1 cellular context compared by ENCODE assay signal in the genomic region with DNA sequence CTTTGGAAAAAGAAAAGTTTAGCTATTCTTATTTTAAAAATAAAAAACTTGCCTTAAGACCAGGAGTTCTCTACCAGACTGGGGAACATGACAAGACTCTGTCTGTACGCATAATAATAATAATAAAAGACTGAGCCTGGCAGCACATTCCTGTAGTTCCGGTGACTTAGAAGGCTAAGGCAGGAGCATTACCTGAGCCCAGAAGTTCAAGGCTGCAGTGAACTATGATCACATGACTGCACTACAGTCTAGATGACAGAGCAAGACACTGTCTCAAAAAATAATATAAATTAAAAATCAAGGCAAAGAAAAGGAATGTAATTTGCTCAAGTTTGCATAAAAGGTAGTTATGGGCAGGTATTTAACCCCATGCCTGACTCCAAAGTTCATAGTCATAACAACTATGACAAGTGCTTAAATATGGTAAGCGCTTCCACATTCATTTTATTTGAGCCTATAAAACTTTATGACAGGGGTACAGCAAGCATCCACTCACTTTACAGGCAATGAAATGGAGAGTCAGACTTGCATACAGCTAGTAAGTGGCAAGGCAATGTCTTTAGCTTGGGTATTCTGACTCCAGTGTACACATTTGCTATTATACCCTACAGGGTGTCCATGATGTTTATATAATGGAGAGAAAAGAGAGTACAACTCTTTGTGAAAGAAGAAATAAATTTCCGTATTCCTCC.
TF ChIP-seq lines count a peak whose summit lies in the region.

No MANE protein-coding gene starts in this region.

TF ChIP-seq in K562, 482 proteins besides CTCF, POLR2A, EP300 and RAD21 (continued from another document):
- TF ChIP-seq, protein P1, sequence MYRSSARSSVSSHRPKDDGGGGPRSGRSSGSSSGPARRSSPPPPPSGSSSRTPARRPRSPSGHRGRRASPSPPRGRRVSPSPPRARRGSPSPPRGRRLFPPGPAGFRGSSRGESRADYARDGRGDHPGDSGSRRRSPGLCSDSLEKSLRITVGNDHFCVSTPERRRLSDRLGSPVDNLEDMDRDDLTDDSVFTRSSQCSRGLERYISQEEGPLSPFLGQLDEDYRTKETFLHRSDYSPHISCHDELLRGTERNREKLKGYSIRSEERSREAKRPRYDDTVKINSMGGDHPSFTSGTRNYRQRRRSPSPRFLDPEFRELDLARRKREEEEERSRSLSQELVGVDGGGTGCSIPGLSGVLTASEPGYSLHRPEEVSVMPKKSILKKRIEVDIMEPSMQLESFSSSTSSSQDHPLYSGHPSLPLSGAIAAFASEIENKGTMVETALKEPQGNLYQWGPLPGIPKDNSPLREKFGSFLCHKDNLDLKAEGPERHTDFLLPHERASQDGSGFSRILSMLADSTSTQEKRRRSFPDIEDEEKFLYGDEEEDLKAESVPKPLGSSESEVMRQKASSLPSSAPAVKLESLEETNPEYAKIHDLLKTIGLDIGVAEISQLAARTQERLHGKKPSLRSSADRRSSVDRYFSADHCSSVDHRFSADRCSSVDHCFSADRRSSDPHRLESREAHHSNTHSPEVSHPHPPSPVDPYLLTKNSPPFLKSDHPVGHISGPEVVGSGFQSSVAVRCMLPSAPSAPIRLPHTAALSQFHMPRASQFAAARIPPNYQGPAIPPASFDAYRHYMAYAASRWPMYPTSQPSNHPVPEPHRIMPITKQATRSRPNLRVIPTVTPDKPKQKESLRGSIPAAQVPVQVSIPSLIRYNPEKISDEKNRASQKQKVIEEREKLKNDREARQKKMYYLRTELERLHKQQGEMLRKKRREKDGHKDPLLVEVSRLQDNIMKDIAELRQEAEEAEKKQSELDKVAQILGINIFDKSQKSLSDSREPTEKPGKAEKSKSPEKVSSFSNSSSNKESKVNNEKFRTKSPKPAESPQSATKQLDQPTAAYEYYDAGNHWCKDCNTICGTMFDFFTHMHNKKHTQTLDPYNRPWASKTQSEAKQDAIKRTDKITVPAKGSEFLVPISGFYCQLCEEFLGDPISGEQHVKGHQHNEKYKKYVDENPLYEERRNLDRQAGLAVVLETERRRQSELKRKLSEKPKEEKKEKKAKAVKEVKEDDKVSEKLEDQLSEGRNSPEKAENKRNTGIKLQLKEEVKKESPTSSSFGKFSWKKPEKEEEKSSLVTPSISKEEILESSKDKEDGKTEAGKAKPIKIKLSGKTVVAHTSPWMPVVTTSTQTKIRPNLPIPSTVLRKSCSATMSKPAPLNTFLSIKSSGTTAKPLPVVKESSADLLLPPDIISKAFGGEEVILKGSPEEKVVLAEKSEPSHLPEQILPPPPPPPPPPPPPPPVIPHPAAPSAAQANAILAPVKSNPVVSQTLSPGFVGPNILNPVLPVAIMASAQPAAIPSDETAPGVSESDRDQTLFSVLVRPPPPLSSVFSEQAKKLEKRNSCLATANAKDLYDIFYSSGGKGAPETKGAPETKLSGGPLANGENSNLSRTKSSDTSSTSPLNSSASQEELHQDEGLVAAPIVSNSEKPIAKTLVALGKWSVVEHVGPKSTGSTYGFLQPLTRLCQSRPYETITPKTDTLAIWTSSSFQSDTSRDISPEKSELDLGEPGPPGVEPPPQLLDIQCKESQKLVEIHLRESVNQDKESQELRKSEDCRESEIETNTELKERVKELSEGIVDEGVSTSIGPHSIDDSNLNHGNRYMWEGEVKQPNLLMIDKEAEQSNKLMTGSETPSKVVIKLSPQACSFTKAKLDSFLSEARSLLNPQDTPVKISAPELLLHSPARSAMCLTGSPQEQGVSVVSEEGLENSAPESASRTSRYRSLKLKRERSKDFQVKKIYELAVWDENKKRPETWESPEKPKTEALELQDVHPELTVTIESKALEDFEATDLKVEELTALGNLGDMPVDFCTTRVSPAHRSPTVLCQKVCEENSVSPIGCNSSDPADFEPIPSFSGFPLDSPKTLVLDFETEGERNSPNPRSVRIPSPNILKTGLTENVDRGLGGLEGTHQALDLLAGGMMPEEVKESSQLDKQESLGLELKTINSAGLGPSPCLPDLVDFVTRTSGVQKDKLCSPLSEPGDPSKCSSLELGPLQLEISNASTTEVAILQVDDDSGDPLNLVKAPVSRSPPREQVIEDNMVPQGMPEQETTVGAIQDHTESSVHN (IDR thresholded peaks at IDR 0.05; ENCODE audit: borderline replicate concordance in 1 of 2, low read depth in 1 of 2), result no peak
- TF ChIP-seq, protein P2, sequence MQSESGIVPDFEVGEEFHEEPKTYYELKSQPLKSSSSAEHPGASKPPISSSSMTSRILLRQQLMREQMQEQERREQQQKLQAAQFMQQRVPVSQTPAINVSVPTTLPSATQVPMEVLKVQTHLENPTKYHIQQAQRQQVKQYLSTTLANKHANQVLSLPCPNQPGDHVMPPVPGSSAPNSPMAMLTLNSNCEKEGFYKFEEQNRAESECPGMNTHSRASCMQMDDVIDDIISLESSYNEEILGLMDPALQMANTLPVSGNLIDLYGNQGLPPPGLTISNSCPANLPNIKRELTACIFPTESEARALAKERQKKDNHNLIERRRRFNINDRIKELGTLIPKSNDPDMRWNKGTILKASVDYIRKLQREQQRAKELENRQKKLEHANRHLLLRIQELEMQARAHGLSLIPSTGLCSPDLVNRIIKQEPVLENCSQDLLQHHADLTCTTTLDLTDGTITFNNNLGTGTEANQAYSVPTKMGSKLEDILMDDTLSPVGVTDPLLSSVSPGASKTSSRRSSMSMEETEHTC (IDR thresholded peaks at IDR 0.05), result no peak
- TF ChIP-seq TRIM28 (IDR thresholded peaks at IDR 0.05) (no peak), TCF7 (IDR thresholded peaks at IDR 0.05; ENCODE audit: borderline replicate concordance) (no peak), ZC3H4 (CRISPR knock-in tag; IDR thresholded peaks at IDR 0.05; ENCODE audit: borderline replicate concordance) (no peak)
